ENCODE assay signal across 8 cellular contexts in genomic region chr12:120257041-120257821, GRCh38. TPM values are rescaled to one million over a fixed set of nuclear protein-coding genes. Genes with fewer than 3 reads are reported as not detected.
A peak's percentile ranks its signal among the peaks of the same experiment; 100 is the strongest.
DNase-seq lines count a peak whose midpoint lies in the region; ATAC-seq and TF ChIP-seq lines count a peak whose summit lies in the region.

No MANE protein-coding gene starts in this region.

- H3K27ac Mint-ChIP-seq in activated naive CD4-positive, alpha-beta T cell treated with anti-CD3 and anti-CD28 coated beads, Interleukin-2, amount 10 ng/mL, durations not matched to agents 7 days and 5 days, result peak overlapping the region; percentile 77

- H3K4me3 Mint-ChIP-seq in activated naive CD4-positive, alpha-beta T cell treated with anti-CD3 and anti-CD28 coated beads, Interleukin-2, amount 10 ng/mL, durations not matched to agents 7 days and 5 days, result no peak overlapping the region

- CTCF ChIA-PET in activated naive CD4-positive, alpha-beta T cell treated with anti-CD3 and anti-CD28 coated beads, Interleukin-2, amount 10 ng/mL, durations not matched to agents 7 days and 5 days (lab: Charles Lee), result interaction anchor here (1.2 to 30.5 kb wide), 2 partner anchors 19 to 31 kb away, joined by 4 to 773 read pairs; no protein-coding TSS in a partner anchor

- H3K4me3 ChIP-seq in choroid plexus epithelial cell (ENCODE audit: low read depth, low read length), result peak overlapping the region; percentile 7
- H3K4me3 ChIP-seq in right lobe of liver, result no peak overlapping the region
- no peak overlapping the region for H3K4me3 ChIP-seq in transverse colon

- TF ChIP-seq POLR2A in right lobe of liver (IDR thresholded peaks at IDR 0.05) (no peak), transverse colon (IDR thresholded peaks at IDR 0.05) (no peak)

- TF ChIP-seq CTCF in choroid plexus epithelial cell (conservative IDR thresholded peaks at IDR 0.05; ENCODE audit: low read depth, low read length) (no peak), right lobe of liver (IDR thresholded peaks at IDR 0.05) (no peak), transverse colon (IDR thresholded peaks at IDR 0.05) (no peak)

- no peaks in the 10 kb centered on the region for H3K27me3 ChIP-seq in right lobe of liver
- H3K27me3 ChIP-seq in transverse colon, result no peaks in the 10 kb centered on the region

- in situ Hi-C loops in transverse colon (cut with MboI; ENCODE audit: low pct_ligation_motif_present in 1 of 4, low pct_unique_long_range_greater_than_20kb in 1 of 4, low sequenced_read_pairs in 3 of 4), result no loop called here

- DNase-seq in activated naive CD4-positive, alpha-beta T cell treated with anti-CD3 and anti-CD28 coated beads, Interleukin-2, amount 10 ng/mL, durations not matched to agents 7 days and 5 days, result no peak
- no peak for DNase-seq in activated naive CD4-positive, alpha-beta T cell treated with Interleukin-2 at 50 U/mL for 16 hours
- peak; percentile 93 for DNase-seq in choroid plexus epithelial cell (ENCODE audit: low read depth)
- no peak for DNase-seq in right lobe of liver
- no peak for DNase-seq in transverse colon
- no peak for DNase-seq in GF-D8 (lab: John Stamatoyannopoulos, UW)
- no peak for DNase-seq in activated CD4-positive, alpha-beta T cell treated with anti-CD3 and anti-CD28 coated beads, Interleukin-2, amount 50 U/mL, for 1 hour

- H3K4me1 ChIP-seq in right lobe of liver (peaks cover 0 to under 1% (median 0%) of the 10 kb centered on the region in 4 donors), transverse colon (peaks cover 24 to 91% (median 42%) of the 10 kb centered on the region in 4 donors)

- H3K27me3 Mint-ChIP-seq in activated naive CD4-positive, alpha-beta T cell treated with anti-CD3 and anti-CD28 coated beads, Interleukin-2, amount 10 ng/mL, durations not matched to agents 7 days and 5 days, result no peaks in the 10 kb centered on the region

- peak overlapping the region; percentile 42 to 66 (median 50) for H3K27ac ChIP-seq in right lobe of liver
- H3K27ac ChIP-seq in transverse colon, result peak overlapping the region; percentile 73 to 87 (median 80)

- peaks cover 91% of the 10 kb centered on the region for H3K4me1 Mint-ChIP-seq in activated naive CD4-positive, alpha-beta T cell treated with anti-CD3 and anti-CD28 coated beads, Interleukin-2, amount 10 ng/mL, durations not matched to agents 7 days and 5 days

- intact Hi-C loops in right lobe of liver (cut with DNase I), result no loop called here
- intact Hi-C loops in transverse colon (cut with DNase I; ENCODE audit: low total_unique reads), result no loop called here

- no peaks in the 10 kb centered on the region for H3K36me3 ChIP-seq in right lobe of liver
- H3K36me3 ChIP-seq in transverse colon, result no peaks in the 10 kb centered on the region

- H3K9me3 ChIP-seq in right lobe of liver (no peaks in the 10 kb centered on the region), transverse colon (no peaks in the 10 kb centered on the region)

- no peaks in the 10 kb centered on the region for H3K9me3 Mint-ChIP-seq in activated naive CD4-positive, alpha-beta T cell treated with anti-CD3 and anti-CD28 coated beads, Interleukin-2, amount 10 ng/mL, durations not matched to agents 7 days and 5 days

- H3K36me3 Mint-ChIP-seq in activated naive CD4-positive, alpha-beta T cell treated with anti-CD3 and anti-CD28 coated beads, Interleukin-2, amount 10 ng/mL, durations not matched to agents 7 days and 5 days, result peaks cover 56% of the 10 kb centered on the region

- TF ChIP-seq EP300 in transverse colon (IDR thresholded peaks at IDR 0.05; ENCODE audit: low read depth), result no peak

- ATAC-seq in right lobe of liver (peak; percentile 34 to 68 (median 56)), GM18907 (IDR thresholded peaks at IDR 0.05; ENCODE audit: unreplicated experiment) (no peak)

- 56% methylated on average over 7 of the region's 9 CpGs for WGBS in right lobe of liver (ENCODE audit: insufficient coverage, low coverage, low lambda C conversion rate, missing lambda C conversion rate)
- 66% methylated on average over 9 of the region's 9 CpGs; no CpG with 5 or more reads in 1 of the 2 donors for WGBS in transverse colon (ENCODE audit: low coverage in 1 of 2), 2 donors

RNA-seq across cellular contexts. Expression of gene PXN, which starts 8.3 kb away (rescaled TPM):
- total RNA-seq in right lobe of liver, result 10 to 100 TPM; 15.1 to 32.6 (median 24.1) TPM
- 100 to 1,000 TPM; 101 to 328 (median 198) TPM for total RNA-seq in transverse colon

RNA-seq across cellular contexts. Expression of gene RNU4-2, which starts 34.5 kb away (rescaled TPM):
- total RNA-seq in right lobe of liver (1,000 to 10,000 TPM in 4 of 6 experiments, under 1 TPM in 2; under 0.01 to 8,070 (median 3,211) TPM), transverse colon (under 1 TPM; under 0.01 TPM)

RNA-seq across cellular contexts. Expression of gene RNU4-1, which starts 35.8 kb away (rescaled TPM):
- total RNA-seq in right lobe of liver, result 1,000 to 10,000 TPM in 4 of 6 experiments, under 1 TPM in 1, not detected in 1; under 0.01 to 2,710 (median 2,128) TPM
- under 1 TPM in 3 of 4 donors, not detected in 1; under 0.01 TPM for total RNA-seq in transverse colon

RNA-seq across cellular contexts. Expression of gene SIRT4, which starts 44.9 kb away (rescaled TPM):
- 1 to 10 TPM in 5 of 6 experiments, under 1 TPM in 1; 0.56 to 4.1 (median 3.0) TPM for total RNA-seq in right lobe of liver
- 1 to 10 TPM in 1 of 4 donors, under 1 TPM in 1, not detected in 2; 0.95 to 1.9 TPM for total RNA-seq in transverse colon

RNA-seq across cellular contexts. Expression of gene RPLP0, which starts 56.3 kb away (rescaled TPM):
- total RNA-seq in right lobe of liver (1,000 to 10,000 TPM in 2 of 6 experiments, 100 to 1,000 TPM in 4; 549 to 1,070 (median 665) TPM), transverse colon (1,000 to 10,000 TPM in 3 of 4 donors, 100 to 1,000 TPM in 1; 660 to 2,105 (median 1,778) TPM)
